ENCODE assay signal across 16 cellular contexts in the genomic region with DNA sequence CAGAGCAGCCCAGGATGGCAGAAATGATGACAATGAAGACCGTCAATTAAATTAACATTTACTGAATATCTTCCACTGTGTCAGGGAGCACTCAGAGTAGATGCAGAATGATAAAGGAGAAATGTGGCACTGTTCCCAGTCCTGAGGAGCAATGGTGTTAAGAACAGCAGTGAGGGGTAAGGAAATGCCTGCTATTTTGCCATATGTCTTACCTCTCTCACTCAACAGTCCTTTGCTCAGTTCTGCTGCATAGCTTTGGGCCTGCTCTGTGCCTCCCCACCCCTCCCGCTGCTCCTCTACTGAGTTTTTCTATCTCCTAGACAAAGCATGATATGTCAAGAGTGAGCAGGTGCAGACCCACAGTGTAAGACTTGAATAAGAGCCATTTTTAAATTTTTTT.
DNase-seq lines count a peak whose midpoint lies in the region; ATAC-seq and TF ChIP-seq lines count a peak whose summit lies in the region.
"Had no signal": no experiment of that assay in that cellular context is flagged by ENCODE, and none has a peak within 500 bp of the region (broad histone marks: within the 10 kb centered on the region; RNA-seq: fewer than 3 reads in every experiment).

No MANE protein-coding gene starts in this region.

- H3K27ac Mint-ChIP-seq in effector memory CD8-positive, alpha-beta T cell: no peak overlapping the region
- H3K27ac Mint-ChIP-seq in natural killer cell: no peak overlapping the region
- H3K27ac Mint-ChIP-seq: activated B cell treated with CpG ODN at 0.5 μM for 24 hours; activated CD8-positive, alpha-beta memory T cell treated with anti-CD3 and anti-CD28 coated beads, Interleukin-2, amount 10 ng/mL, durations not matched to agents 7 days and 5 days; CD4-positive, alpha-beta memory T cell; memory B cell; stimulated activated naive CD8-positive, alpha-beta T cell treated with anti-CD3 and anti-CD28 coated beads, Interleukin-15, Interleukin-2, amounts not matched to agents 100 ng/mL and 50 ng/mL, for 24 hours had no signal

- no peak overlapping the region for H3K4me3 Mint-ChIP-seq in effector memory CD8-positive, alpha-beta T cell
- no peak overlapping the region for H3K4me3 Mint-ChIP-seq in natural killer cell
- H3K4me3 Mint-ChIP-seq: activated B cell treated with CpG ODN at 0.5 μM for 24 hours; activated CD8-positive, alpha-beta memory T cell treated with anti-CD3 and anti-CD28 coated beads, Interleukin-2, amount 10 ng/mL, durations not matched to agents 7 days and 5 days; CD4-positive, alpha-beta memory T cell; memory B cell; stimulated activated naive CD8-positive, alpha-beta T cell treated with anti-CD3 and anti-CD28 coated beads, Interleukin-15, Interleukin-2, amounts not matched to agents 100 ng/mL and 50 ng/mL, for 24 hours had no signal

- no peaks in the 10 kb centered on the region for H3K9me3 Mint-ChIP-seq in effector memory CD8-positive, alpha-beta T cell
- no peaks in the 10 kb centered on the region for H3K9me3 Mint-ChIP-seq in natural killer cell
- H3K9me3 Mint-ChIP-seq: activated B cell treated with CpG ODN at 0.5 μM for 24 hours; memory B cell; stimulated activated naive CD8-positive, alpha-beta T cell treated with anti-CD3 and anti-CD28 coated beads, Interleukin-15, Interleukin-2, amounts not matched to agents 100 ng/mL and 50 ng/mL, for 24 hours had no signal

- H3K27me3 Mint-ChIP-seq in effector memory CD8-positive, alpha-beta T cell: no peaks in the 10 kb centered on the region
- H3K27me3 Mint-ChIP-seq in natural killer cell (ENCODE audit: low read depth in 2 of 2): no peaks in the 10 kb centered on the region
- H3K27me3 Mint-ChIP-seq: activated B cell treated with CpG ODN at 0.5 μM for 24 hours; activated CD8-positive, alpha-beta memory T cell treated with anti-CD3 and anti-CD28 coated beads, Interleukin-2, amount 10 ng/mL, durations not matched to agents 7 days and 5 days; CD4-positive, alpha-beta memory T cell; memory B cell; stimulated activated naive CD8-positive, alpha-beta T cell treated with anti-CD3 and anti-CD28 coated beads, Interleukin-15, Interleukin-2, amounts not matched to agents 100 ng/mL and 50 ng/mL, for 24 hours had no signal

- DNase-seq in NCI-H524 (lab: John Stamatoyannopoulos, UW) (peak; percentile 34 to 68), NCI-H524 treated with DMSO at 0.1 percent for 48 hours (lab: John Stamatoyannopoulos, UW) (no peak), NCI-H2107 treated with DMSO at 0.1 percent for 48 hours (lab: John Stamatoyannopoulos, UW; ENCODE audit: unreplicated experiment) (peak; percentile 81), pons (ENCODE audit: low spot score) (peak; percentile 37), natural killer cell (no peak)
- DNase-seq in effector memory CD8-positive, alpha-beta T cell: no peak
- no peak for DNase-seq in activated naive CD4-positive, alpha-beta T cell treated with anti-CD3 and anti-CD28 coated beads, Interleukin-2, amount 50 U/mL, for 16 hours
- DNase-seq: activated B cell treated with CpG ODN at 0.5 μM for 24 hours; activated CD8-positive, alpha-beta memory T cell treated with anti-CD3 and anti-CD28 coated beads, Interleukin-2, amount 10 ng/mL, durations not matched to agents 7 days and 5 days; activated gamma-delta T cell treated with Interleukin-2 at 50 U/mL for 16 hours; CD4-positive, alpha-beta memory T cell; foreskin melanocyte; GDM1 had no signal

- ATAC-seq in SK-N-SH treated with all-trans-retinoic acid at 6 μM for 48 hours: peak; percentile 95
- ATAC-seq in effector memory CD8-positive, alpha-beta T cell (replicated peaks): no peak
- ATAC-seq in natural killer cell: no peak
- ATAC-seq: activated CD8-positive, alpha-beta memory T cell treated with anti-CD3 and anti-CD28 coated beads, Interleukin-2, amount 10 ng/mL, durations not matched to agents 7 days and 5 days had no signal

- no peaks in the 10 kb centered on the region for H3K4me1 Mint-ChIP-seq in effector memory CD8-positive, alpha-beta T cell (ENCODE audit: low read depth in 2 of 2)
- H3K4me1 Mint-ChIP-seq in natural killer cell: no peaks in the 10 kb centered on the region
- H3K4me1 Mint-ChIP-seq: activated B cell treated with CpG ODN at 0.5 μM for 24 hours; activated CD8-positive, alpha-beta memory T cell treated with anti-CD3 and anti-CD28 coated beads, Interleukin-2, amount 10 ng/mL, durations not matched to agents 7 days and 5 days; CD4-positive, alpha-beta memory T cell; memory B cell had no signal

- no peak for TF ChIP-seq CTCF in natural killer cell (IDR thresholded peaks at IDR 0.05)

- no peaks in the 10 kb centered on the region for H3K36me3 Mint-ChIP-seq in effector memory CD8-positive, alpha-beta T cell (ENCODE audit: insufficient read depth)
- H3K36me3 Mint-ChIP-seq in natural killer cell: no peaks in the 10 kb centered on the region
- H3K36me3 Mint-ChIP-seq: activated CD8-positive, alpha-beta memory T cell treated with anti-CD3 and anti-CD28 coated beads, Interleukin-2, amount 10 ng/mL, durations not matched to agents 7 days and 5 days; CD4-positive, alpha-beta memory T cell; memory B cell had no signal

- intact Hi-C loops in natural killer cell (cut with micrococcal nuclease): no loop called here

TF ChIP-seq in SK-N-SH treated with all-trans-retinoic acid at 6 μM for 48 hours, 23 proteins besides CTCF, POLR2A, EP300 and RAD21:
- TF ChIP-seq ARNTL (CRISPR knock-in tag; IDR thresholded peaks at IDR 0.05; ENCODE audit: borderline replicate concordance, low read depth) (no peak), ZC3H10 (CRISPR knock-in tag; IDR thresholded peaks at IDR 0.05) (0 out of 2 replicates have a peak, but pooled peaks have one; percentile 19), POU6F1 (CRISPR knock-in tag; IDR thresholded peaks at IDR 0.05; ENCODE audit: borderline replicate concordance, low read depth) (peak; percentile 68; the same call in 1 of the 2 replicates), ISL1 (CRISPR knock-in tag; IDR thresholded peaks at IDR 0.05) (peak; percentile 97), ESRRG (CRISPR knock-in tag; IDR thresholded peaks at IDR 0.05) (0 out of 2 replicates have a peak, but pooled peaks have one; percentile 40), PPARA (CRISPR knock-in tag; IDR thresholded peaks at IDR 0.05; ENCODE audit: borderline replicate concordance) (no peak)
TF ChIP-seq in SK-N-SH treated with all-trans-retinoic acid at 6 μM for 48 hours: peak in this region for 4.

Comparison
In these comparisons a context has a peak if more than half of its experiments do, and no peak if none do; other contexts are left out.
1. DNase-seq: peak in NCI-H524 (2 of 2), NCI-H2107 treated with DMSO at 0.1 percent for 48 hours (single experiment) and pons (single experiment); none in NCI-H524 treated with DMSO at 0.1 percent for 48 hours (single experiment), effector memory CD8-positive, alpha-beta T cell (0 of 3), activated naive CD4-positive, alpha-beta T cell treated with anti-CD3 and anti-CD28 coated beads, Interleukin-2, amount 50 U/mL, for 16 hours (single experiment) and natural killer cell (single experiment).